Comparison of ENCODE assay signal across 12 cellular contexts in the genomic region with DNA sequence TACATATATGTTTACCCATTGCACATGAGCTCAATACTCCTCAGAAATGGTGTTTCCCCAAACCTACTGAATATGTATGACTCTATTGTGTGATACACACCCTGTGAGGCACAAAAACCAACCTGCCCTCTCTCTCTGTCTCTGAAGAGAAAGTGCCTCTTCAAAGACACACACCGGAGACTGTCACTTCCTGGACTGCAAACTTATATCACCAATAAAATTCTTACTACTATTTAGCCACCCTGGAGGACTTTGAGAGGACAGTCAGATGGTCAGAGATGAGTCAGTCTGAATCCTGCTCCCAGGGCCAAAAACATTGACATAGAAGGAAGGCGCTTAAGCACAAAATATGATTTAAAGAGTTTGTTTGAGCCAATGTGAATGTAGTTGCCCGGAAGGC.
A peak's percentile ranks its signal among the peaks of the same experiment; 100 is the strongest.
DNase-seq lines count a peak whose midpoint lies in the region; ATAC-seq, FAIRE-seq and TF ChIP-seq lines count a peak whose summit lies in the region.
"Had no signal": no experiment of that assay in that cellular context is flagged by ENCODE, and none has a peak within 500 bp of the region (broad histone marks: within the 10 kb centered on the region; RNA-seq: fewer than 3 reads in every experiment).

No MANE protein-coding gene starts in this region.

- BruUV-seq in GM12878 (replicated peaks; lab: Mats Ljungman, UMichigan): no TSS peak

- 53% methylated on average over 3 of the region's 3 CpGs for WGBS in GM12878 (ENCODE audit: insufficient coverage, insufficient replicate concordance, low lambda C conversion rate, missing lambda C conversion rate)

- H3K27me3 ChIP-seq in GM12878 (replicated peaks in 1 of 2; ENCODE audit: control insufficient read depth in 2 of 2, insufficient read depth in 2 of 2, low read length in 1 of 2) (no peaks in the 10 kb centered on the region), neural progenitor cell (no peaks in the 10 kb centered on the region)
- H3K27me3 ChIP-seq: body of pancreas had no signal

- no peaks in the 10 kb centered on the region for H3K27me3 Mint-ChIP-seq in T-helper 1 cell treated with Interleukin-12 subunit alpha and Interleukin-12 subunit beta and Interleukin-4 antibody, amounts not matched to agents 30 μg/mL and 1 μg/mL, for 36 hours (ENCODE audit: low read depth)
- no peaks in the 10 kb centered on the region for H3K27me3 Mint-ChIP-seq in neural progenitor cell (ENCODE audit: insufficient read depth, low read depth)

- in situ Hi-C loops in GM12878 (cut with MboI): no loop called here

- ATAC-seq in GM12878: peak; percentile 32; the same call in 2 of the 3 replicates
- ATAC-seq: body of pancreas had no signal

- H3K27ac ChIP-seq in GM12878 (ENCODE audit: control insufficient read depth, insufficient read depth) (no peak overlapping the region), neural progenitor cell (no peak overlapping the region)
- H3K27ac ChIP-seq: body of pancreas had no signal

- no peak for TF ChIP-seq RAD21 in GM12878 (IDR thresholded peaks at IDR 0.05; ENCODE audit: insufficient read depth, low read depth, low read length)

- intact Hi-C loops in GM12878 (cut with micrococcal nuclease; ENCODE audit: unreplicated experiment): no loop called here

- H3K79me2 ChIP-seq in GM12878 (ENCODE audit: control insufficient read depth, insufficient read depth, low read length) (no peaks in the 10 kb centered on the region), neural progenitor cell (ENCODE audit: low read depth) (no peaks in the 10 kb centered on the region)

- H3K4me2 ChIP-seq in GM12878 (ENCODE audit: control insufficient read depth, insufficient read depth) (no peak overlapping the region), neural progenitor cell (no peak overlapping the region)

- SMC1A ChIA-PET in GM12878 (lab: Charles Lee; ENCODE audit: uncharacterized antibody, unreplicated experiment): interaction anchor here (1.1 kb wide), 1 partner anchor 13 kb away, joined by 3 read pairs; no protein-coding TSS in a partner anchor

- no peak for FAIRE-seq in GM12878 (lab: Jason Lieb, UNC)
- FAIRE-seq: G401.6 had no signal

- peak overlapping the region; percentile 82 for H3K4me3 Mint-ChIP-seq in T-helper 1 cell treated with Interleukin-12 subunit alpha and Interleukin-12 subunit beta and Interleukin-4 antibody, amounts not matched to agents 30 μg/mL and 1 μg/mL, for 36 hours
- H3K4me3 Mint-ChIP-seq in neural progenitor cell: no peak overlapping the region

- H3K36me3 ChIP-seq in GM12878 (ENCODE audit: control insufficient read depth in 2 of 2, insufficient read depth in 2 of 2, low read length in 1 of 2) (no peaks in the 10 kb centered on the region), neural progenitor cell (no peaks in the 10 kb centered on the region)

- H3K4me3 ChIP-seq in GM12878: no peak overlapping the region
- H3K4me3 ChIP-seq in neural progenitor cell: no peak overlapping the region
- H3K4me3 ChIP-seq: body of pancreas had no signal

- no peak for TF ChIP-seq EP300 in GM12878 (IDR thresholded peaks at IDR 0.05; ENCODE audit: borderline replicate concordance in 1 of 2, control insufficient read depth in 1 of 2, low read depth in 2 of 2, low read length in 2 of 2)

- H3K4me1 ChIP-seq in GM12878 (ENCODE audit: control insufficient read depth, insufficient read depth, low read length) (no peaks in the 10 kb centered on the region), neural progenitor cell (no peaks in the 10 kb centered on the region)
- H3K4me1 ChIP-seq: body of pancreas had no signal

- no peaks in the 10 kb centered on the region for H3K9me3 ChIP-seq in GM12878 (replicated peaks; ENCODE audit: control insufficient read depth, insufficient read depth, low read length)
- no peaks in the 10 kb centered on the region for H3K9me3 ChIP-seq in neural progenitor cell (ENCODE audit: low read depth)
- H3K9me3 ChIP-seq: body of pancreas had no signal

- H3K9ac ChIP-seq in GM12878 (ENCODE audit: control insufficient read depth, insufficient read depth, low read length) (no peak overlapping the region), neural progenitor cell (no peak overlapping the region)

- H3K4me1 Mint-ChIP-seq in T-helper 1 cell treated with Interleukin-12 subunit alpha and Interleukin-12 subunit beta and Interleukin-4 antibody, amounts not matched to agents 30 μg/mL and 1 μg/mL, for 36 hours (ENCODE audit: low read depth): peaks cover 31% of the 10 kb centered on the region
- H3K4me1 Mint-ChIP-seq in neural progenitor cell: peaks cover 13% of the 10 kb centered on the region

- DNase-seq in EH (ENCODE audit: low read depth) (peak; percentile 32), GM12878 (ENCODE audit: low read depth, low spot score) (no peak), neural progenitor cell (ENCODE audit: low spot score) (no peak), GDM1 (lab: John Stamatoyannopoulos, UW) (no peak), NCI-H510A (lab: John Stamatoyannopoulos, UW) (no peak), C1 segment of cervical spinal cord (lab: John Stamatoyannopoulos, UW) (no peak), NCI-H1092 (lab: John Stamatoyannopoulos, UW) (no peak)
- DNase-seq: body of pancreas, KG1, SHP77 had no signal

- no peaks in the 10 kb centered on the region for H3F3A ChIP-seq in neural progenitor cell (ENCODE audit: low read depth)

- H2AFZ ChIP-seq in GM12878 (ENCODE audit: control insufficient read depth, low read depth, low read length) (no peak overlapping the region), neural progenitor cell (replicated peaks) (peak overlapping the region; percentile 51)

- H3K36me3 Mint-ChIP-seq in T-helper 1 cell treated with Interleukin-12 subunit alpha and Interleukin-12 subunit beta and Interleukin-4 antibody, amounts not matched to agents 30 μg/mL and 1 μg/mL, for 36 hours (ENCODE audit: low read depth): peaks cover 2% of the 10 kb centered on the region
- no peaks in the 10 kb centered on the region for H3K36me3 Mint-ChIP-seq in neural progenitor cell

- no peak for TF ChIP-seq POLR2A in GM12878 (IDR thresholded peaks at IDR 0.05; ENCODE audit: low read depth, low read length)

- RAD21 ChIA-PET in GM12878 (lab: Charles Lee; ENCODE audit: unreplicated experiment): interaction anchor here (1.5 kb wide), 1 partner anchor 10 kb away, joined by 6 read pairs; no protein-coding TSS in a partner anchor

- POLR2A ChIA-PET in GM12878 (lab: Charles Lee): interaction anchor here (1.4 kb wide), 1 partner anchor 9 kb away, joined by 3 read pairs; no protein-coding TSS in a partner anchor

- peak overlapping the region; percentile 98 for H3K27ac Mint-ChIP-seq in T-helper 1 cell treated with Interleukin-12 subunit alpha and Interleukin-12 subunit beta and Interleukin-4 antibody, amounts not matched to agents 30 μg/mL and 1 μg/mL, for 36 hours
- no peak overlapping the region for H3K27ac Mint-ChIP-seq in neural progenitor cell

- TF ChIP-seq CTCF in GM12878 (IDR thresholded peaks at IDR 0.05 in 2 of 3, conservative IDR thresholded peaks at IDR 0.05 in 1 of 3; ENCODE audit: control insufficient read depth in 2 of 3, extremely low read depth in 1 of 3, insufficient read depth in 1 of 3, low read depth in 3 of 3, low read length in 3 of 3): no peak
- no peak for TF ChIP-seq CTCF in neural progenitor cell (IDR thresholded peaks at IDR 0.05)

- CTCF ChIA-PET in GM12878 (lab: Yijun Ruan, JAX): interaction anchor here (1.0 to 1.3 kb wide), 4 partner anchors 10 to 16 kb away, joined by 3 to 4 read pairs (median 4); no protein-coding TSS in a partner anchor

- H4K20me1 ChIP-seq in GM12878 (ENCODE audit: control insufficient read depth, insufficient read depth) (no peaks in the 10 kb centered on the region), neural progenitor cell (ENCODE audit: low read depth) (no peaks in the 10 kb centered on the region)

- H3K9me3 Mint-ChIP-seq in T-helper 1 cell treated with Interleukin-12 subunit alpha and Interleukin-12 subunit beta and Interleukin-4 antibody, amounts not matched to agents 30 μg/mL and 1 μg/mL, for 36 hours: no peaks in the 10 kb centered on the region
- H3K9me3 Mint-ChIP-seq in neural progenitor cell: no peaks in the 10 kb centered on the region

TF ChIP-seq in GM12878, 131 proteins besides CTCF, POLR2A, EP300 and RAD21:
- TF ChIP-seq MTA3 (IDR thresholded peaks at IDR 0.05; ENCODE audit: borderline replicate concordance, low read length): no peak
- TF ChIP-seq, protein P1, sequence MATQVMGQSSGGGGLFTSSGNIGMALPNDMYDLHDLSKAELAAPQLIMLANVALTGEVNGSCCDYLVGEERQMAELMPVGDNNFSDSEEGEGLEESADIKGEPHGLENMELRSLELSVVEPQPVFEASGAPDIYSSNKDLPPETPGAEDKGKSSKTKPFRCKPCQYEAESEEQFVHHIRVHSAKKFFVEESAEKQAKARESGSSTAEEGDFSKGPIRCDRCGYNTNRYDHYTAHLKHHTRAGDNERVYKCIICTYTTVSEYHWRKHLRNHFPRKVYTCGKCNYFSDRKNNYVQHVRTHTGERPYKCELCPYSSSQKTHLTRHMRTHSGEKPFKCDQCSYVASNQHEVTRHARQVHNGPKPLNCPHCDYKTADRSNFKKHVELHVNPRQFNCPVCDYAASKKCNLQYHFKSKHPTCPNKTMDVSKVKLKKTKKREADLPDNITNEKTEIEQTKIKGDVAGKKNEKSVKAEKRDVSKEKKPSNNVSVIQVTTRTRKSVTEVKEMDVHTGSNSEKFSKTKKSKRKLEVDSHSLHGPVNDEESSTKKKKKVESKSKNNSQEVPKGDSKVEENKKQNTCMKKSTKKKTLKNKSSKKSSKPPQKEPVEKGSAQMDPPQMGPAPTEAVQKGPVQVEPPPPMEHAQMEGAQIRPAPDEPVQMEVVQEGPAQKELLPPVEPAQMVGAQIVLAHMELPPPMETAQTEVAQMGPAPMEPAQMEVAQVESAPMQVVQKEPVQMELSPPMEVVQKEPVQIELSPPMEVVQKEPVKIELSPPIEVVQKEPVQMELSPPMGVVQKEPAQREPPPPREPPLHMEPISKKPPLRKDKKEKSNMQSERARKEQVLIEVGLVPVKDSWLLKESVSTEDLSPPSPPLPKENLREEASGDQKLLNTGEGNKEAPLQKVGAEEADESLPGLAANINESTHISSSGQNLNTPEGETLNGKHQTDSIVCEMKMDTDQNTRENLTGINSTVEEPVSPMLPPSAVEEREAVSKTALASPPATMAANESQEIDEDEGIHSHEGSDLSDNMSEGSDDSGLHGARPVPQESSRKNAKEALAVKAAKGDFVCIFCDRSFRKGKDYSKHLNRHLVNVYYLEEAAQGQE (IDR thresholded peaks at IDR 0.05; ENCODE audit: low read depth, low read length): no peak
- no peak for TF ChIP-seq SREBF2 (IDR thresholded peaks at IDR 0.05; ENCODE audit: low read length)
